In genomic region chr2:144330951-144331651, GRCh38 we compare ENCODE assay signal across 8 cellular contexts.
DNase-seq lines count a peak whose midpoint lies in the region; ATAC-seq and TF ChIP-seq lines count a peak whose summit lies in the region.

No MANE protein-coding gene starts in this region.

- intact Hi-C loops in activated naive CD4-positive, alpha-beta T cell treated with anti-CD3 and anti-CD28 coated beads for 36 hours (cut with micrococcal nuclease) = loop anchor here (1.0 to 10.0 kb wide), 9 partner anchors 83 to 1246 kb away; partner anchors contain the start of gene ARHGAP15
- intact Hi-C loops in spleen (cut with DNase I; ENCODE audit: low total_unique reads) = loop anchor here (5.0 kb wide), 1 partner anchor 186 kb away; no protein-coding TSS in a partner anchor

- WGBS in spleen, 5 donors = 3 to 10% (median 6%) methylated on average over 11 of the region's 11 CpGs

- H2AFZ ChIP-seq in DND-41 (ENCODE audit: low read depth, low read length) = peak overlapping the region; percentile 95

- peak overlapping the region; percentile 88 for H3K4me3 Mint-ChIP-seq in activated naive CD4-positive, alpha-beta T cell treated with anti-CD3 and anti-CD28 coated beads for 36 hours

- H3K79me2 ChIP-seq in DND-41 (ENCODE audit: insufficient read depth, low read length) = peaks cover 3% of the 10 kb centered on the region; the same call in 1 of the 2 replicates

- TF ChIP-seq POLR2A in NB4 (IDR thresholded peaks at IDR 0.05; ENCODE audit: extremely low read depth, insufficient read length) = no peak
- no peak for TF ChIP-seq POLR2A in spleen (IDR thresholded peaks at IDR 0.05)

- no peaks in the 10 kb centered on the region for H3K9me3 ChIP-seq in DND-41 (ENCODE audit: insufficient read depth, low read length, severe bottlenecking)
- no peaks in the 10 kb centered on the region for H3K9me3 ChIP-seq in spleen

- peak overlapping the region; percentile 92 for H3K27ac Mint-ChIP-seq in activated naive CD4-positive, alpha-beta T cell treated with anti-CD3 and anti-CD28 coated beads for 36 hours

- no peaks in the 10 kb centered on the region for H3K36me3 ChIP-seq in DND-41 (ENCODE audit: insufficient read depth, low read length)
- peaks cover 0 to 5% (median 0%) of the 10 kb centered on the region in 6 donors for H3K36me3 ChIP-seq in spleen

- H3K4me1 ChIP-seq in DND-41 (ENCODE audit: insufficient read depth, low read length) = peaks cover 28% of the 10 kb centered on the region
- H3K4me1 ChIP-seq in spleen = peaks cover 6 to 58% (median 27%) of the 10 kb centered on the region in 6 donors

- TF ChIP-seq CTCF in DND-41 (IDR thresholded peaks at IDR 0.05; ENCODE audit: borderline replicate concordance, extremely low read depth, low read length, poor library complexity, severe bottlenecking) (no peak), NB4 (IDR thresholded peaks at IDR 0.05; ENCODE audit: low read depth, low read length) (no peak), spleen (IDR thresholded peaks at IDR 0.05 in 8 of 11, conservative IDR thresholded peaks at IDR 0.05 in 3 of 11) (no peak)

- CTCF ChIA-PET in activated naive CD4-positive, alpha-beta T cell treated with anti-CD3 and anti-CD28 coated beads for 36 hours (lab: Charles Lee) = interaction anchor here (0.7 to 1.0 kb wide), 2 partner anchors 38 to 45 kb away, joined by 3 read pairs; no protein-coding TSS in a partner anchor

- DNase-seq in DND-41 (no peak), NB4 (ENCODE audit: low read depth) (peak; percentile 50), spleen (no peak), NCI-H2081 treated with DMSO at 0.1 percent for 48 hours (lab: John Stamatoyannopoulos, UW) (no peak), NCI-H524 treated with DMSO at 0.1 percent for 48 hours (lab: John Stamatoyannopoulos, UW) (no peak)
- peak; percentile 22 for DNase-seq in activated naive CD4-positive, alpha-beta T cell treated with anti-CD3 and anti-CD28 coated beads for 36 hours

- no peaks in the 10 kb centered on the region for H4K20me1 ChIP-seq in DND-41 (ENCODE audit: insufficient read depth, low read length)

- H3K4me2 ChIP-seq in DND-41 (ENCODE audit: insufficient read depth, low read length) = peak overlapping the region; percentile 68

- peaks cover 7% of the 10 kb centered on the region for H3K36me3 Mint-ChIP-seq in activated naive CD4-positive, alpha-beta T cell treated with anti-CD3 and anti-CD28 coated beads for 36 hours (ENCODE audit: low read depth)

- no peaks in the 10 kb centered on the region for H3K27me3 ChIP-seq in DND-41 (ENCODE audit: insufficient read depth, low read length, poor library complexity)
- H3K27me3 ChIP-seq in spleen (replicated peaks in 1 of 7) = no peaks in the 10 kb centered on the region

- H3K4me3 ChIP-seq in DND-41 (ENCODE audit: low read depth in 1 of 2, low read length in 2 of 2) = peak overlapping the region; percentile 62 to 80
- H3K4me3 ChIP-seq in NB4 (ENCODE audit: low read depth, low read length) = peak overlapping the region; percentile 91
- peak overlapping the region; percentile 66 for H3K4me3 ChIP-seq in iPS-11a (ENCODE audit: low read depth, low read length)
- peak overlapping the region; percentile 43 to 94 (median 82) for H3K4me3 ChIP-seq in spleen

- ATAC-seq in DND-41 (ENCODE audit: insufficient read depth, low read depth) (no peak), GM18867 (IDR thresholded peaks at IDR 0.05; ENCODE audit: unreplicated experiment) (no peak)

- H3K4me1 Mint-ChIP-seq in activated naive CD4-positive, alpha-beta T cell treated with anti-CD3 and anti-CD28 coated beads for 36 hours (ENCODE audit: low read depth) = peaks cover 26% of the 10 kb centered on the region

- H3K27ac ChIP-seq in DND-41 (ENCODE audit: low read length) (peak overlapping the region; percentile 94), spleen (peak overlapping the region; percentile 69 to 96 (median 94))

- H3K9me3 Mint-ChIP-seq in activated naive CD4-positive, alpha-beta T cell treated with anti-CD3 and anti-CD28 coated beads for 36 hours = no peaks in the 10 kb centered on the region

- peak overlapping the region; percentile 89 for H3K9ac ChIP-seq in DND-41 (ENCODE audit: low read depth, low read length)

- H3K27me3 Mint-ChIP-seq in activated naive CD4-positive, alpha-beta T cell treated with anti-CD3 and anti-CD28 coated beads for 36 hours (ENCODE audit: low read depth) = no peaks in the 10 kb centered on the region

Comparison
In these comparisons a context has a peak if more than half of its experiments do, and no peak if none do; other contexts are left out.
1. DNase-seq: peak in NB4 (single experiment) and activated naive CD4-positive, alpha-beta T cell treated with anti-CD3 and anti-CD28 coated beads for 36 hours (single experiment); none in DND-41 (single experiment), spleen (single experiment), NCI-H2081 treated with DMSO at 0.1 percent for 48 hours (single experiment) and NCI-H524 treated with DMSO at 0.1 percent for 48 hours (single experiment).
2. Peak in every context shown above with its lines, with median percentiles within 50 percentile points of each other: H3K4me3 ChIP-seq.